ENCODE assay signal across 1 cellular context in genomic region chr16:66830422-66831404, GRCh38.
TF ChIP-seq lines count a peak whose summit lies in the region.

Gene NAE1 (minus strand): TSS chr16:66830976. CDS start chr16:66830899, 77 bp downstream.

TF ChIP-seq in K562, 482 proteins besides CTCF, POLR2A, EP300 and RAD21 (continued from another document and continues in another):
- TF ChIP-seq, protein P1, sequence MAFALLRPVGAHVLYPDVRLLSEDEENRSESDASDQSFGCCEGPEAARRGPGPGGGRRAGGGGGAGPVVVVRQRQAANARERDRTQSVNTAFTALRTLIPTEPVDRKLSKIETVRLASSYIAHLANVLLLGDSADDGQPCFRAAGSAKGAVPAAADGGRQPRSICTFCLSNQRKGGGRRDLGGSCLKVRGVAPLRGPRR (CRISPR knock-in tag; IDR thresholded peaks at IDR 0.05): 0 out of 2 replicates have a peak, but pooled peaks have one; percentile 33
- peak; percentile 11; the same call in 1 of the 2 replicates for TF ChIP-seq POLR2H (tag; IDR thresholded peaks at IDR 0.05; ENCODE audit: low read depth)
- TF ChIP-seq POLR2B (IDR thresholded peaks at IDR 0.05; ENCODE audit: low read depth, partially characterized antibody): peak; percentile 88
- peak; percentile 4 for TF ChIP-seq POU5F1 (IDR thresholded peaks at IDR 0.05; ENCODE audit: borderline replicate concordance, low read depth, low read length, partially characterized antibody)
- TF ChIP-seq SMAD4 (CRISPR knock-in tag; conservative IDR thresholded peaks at IDR 0.05): peak; percentile 44
- TF ChIP-seq TAF1 (IDR thresholded peaks at IDR 0.05; ENCODE audit: control insufficient read depth, extremely low read depth, insufficient read depth, low read length, severe bottlenecking): peak; percentile 86
- TF ChIP-seq EP400 (IDR thresholded peaks at IDR 0.05): peak; percentile 70; the same call in 1 of the 2 replicates
- no peak for TF ChIP-seq NCOA4 (IDR thresholded peaks at IDR 0.05; ENCODE audit: partially characterized antibody)
- TF ChIP-seq NR0B1 (IDR thresholded peaks at IDR 0.05; ENCODE audit: partially characterized antibody): no peak
- peak; percentile 93 for TF ChIP-seq RB1 (IDR thresholded peaks at IDR 0.05; ENCODE audit: low read depth)
- 0 out of 2 replicates have a peak, but pooled peaks have one; percentile 31 for TF ChIP-seq KDM2B (CRISPR knock-in tag; IDR thresholded peaks at IDR 0.05)
- TF ChIP-seq FIP1L1 (IDR thresholded peaks at IDR 0.05; ENCODE audit: low read depth, low read length, poor library complexity, severe bottlenecking): peak; percentile 81
- no peak for TF ChIP-seq DDX20 (tag; IDR thresholded peaks at IDR 0.05; ENCODE audit: low read depth)
- TF ChIP-seq BHLHE40 (IDR thresholded peaks at IDR 0.05; ENCODE audit: low read length): 0 out of 2 replicates have a peak, but pooled peaks have one; percentile 38
- no peak for TF ChIP-seq PTRF (tag; IDR thresholded peaks at IDR 0.05)
- TF ChIP-seq HCFC1 (IDR thresholded peaks at IDR 0.05; ENCODE audit: low read depth, low read length): peak; percentile 63
- TF ChIP-seq ZNF507 (tag; conservative IDR thresholded peaks at IDR 0.05): no peak
- TF ChIP-seq PHF8 (IDR thresholded peaks at IDR 0.05; ENCODE audit: borderline replicate concordance, low read length): peak; percentile 98
- peak; percentile 82 for TF ChIP-seq E2F3 (CRISPR knock-in tag; IDR thresholded peaks at IDR 0.05)
- 0 out of 2 replicates have a peak, but pooled peaks have one; percentile 21 for TF ChIP-seq ZKSCAN1 (IDR thresholded peaks at IDR 0.05; ENCODE audit: low read depth, low read length)
- 0 out of 2 replicates have a peak, but pooled peaks have one; percentile 72 for TF ChIP-seq MTA3 (IDR thresholded peaks at IDR 0.05; ENCODE audit: borderline replicate concordance)
- TF ChIP-seq, protein P2, sequence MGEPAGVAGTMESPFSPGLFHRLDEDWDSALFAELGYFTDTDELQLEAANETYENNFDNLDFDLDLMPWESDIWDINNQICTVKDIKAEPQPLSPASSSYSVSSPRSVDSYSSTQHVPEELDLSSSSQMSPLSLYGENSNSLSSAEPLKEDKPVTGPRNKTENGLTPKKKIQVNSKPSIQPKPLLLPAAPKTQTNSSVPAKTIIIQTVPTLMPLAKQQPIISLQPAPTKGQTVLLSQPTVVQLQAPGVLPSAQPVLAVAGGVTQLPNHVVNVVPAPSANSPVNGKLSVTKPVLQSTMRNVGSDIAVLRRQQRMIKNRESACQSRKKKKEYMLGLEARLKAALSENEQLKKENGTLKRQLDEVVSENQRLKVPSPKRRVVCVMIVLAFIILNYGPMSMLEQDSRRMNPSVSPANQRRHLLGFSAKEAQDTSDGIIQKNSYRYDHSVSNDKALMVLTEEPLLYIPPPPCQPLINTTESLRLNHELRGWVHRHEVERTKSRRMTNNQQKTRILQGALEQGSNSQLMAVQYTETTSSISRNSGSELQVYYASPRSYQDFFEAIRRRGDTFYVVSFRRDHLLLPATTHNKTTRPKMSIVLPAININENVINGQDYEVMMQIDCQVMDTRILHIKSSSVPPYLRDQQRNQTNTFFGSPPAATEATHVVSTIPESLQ (CRISPR knock-in tag; IDR thresholded peaks at IDR 0.05): 0 out of 2 replicates have a peak, but pooled peaks have one; percentile 36
- TF ChIP-seq SIN3B (IDR thresholded peaks at IDR 0.05; ENCODE audit: low read depth): 0 out of 2 replicates have a peak, but pooled peaks have one; percentile 30
- no peak for TF ChIP-seq ETV6 (IDR thresholded peaks at IDR 0.05; ENCODE audit: borderline replicate concordance in 1 of 2, low read depth in 2 of 2, low read length in 1 of 2)
- no peak for TF ChIP-seq ETV6 (CRISPR knock-in tag; IDR thresholded peaks at IDR 0.05; ENCODE audit: borderline replicate concordance)
- TF ChIP-seq BCOR (IDR thresholded peaks at IDR 0.05): peak; percentile 100
- TF ChIP-seq ZNF143 (CRISPR knock-in tag; IDR thresholded peaks at IDR 0.05): no peak
- TF ChIP-seq PHF20 (IDR thresholded peaks at IDR 0.05; ENCODE audit: partially characterized antibody): peak; percentile 70
- TF ChIP-seq RBM14 (IDR thresholded peaks at IDR 0.05; ENCODE audit: borderline replicate concordance, insufficient read depth, low read depth, low read length): 0 out of 2 replicates have a peak, but pooled peaks have one; percentile 71
- TF ChIP-seq ARID2 (IDR thresholded peaks at IDR 0.05): no peak
- peak in 1 of 2 experiments; percentile 56; a peak in 1 of 4 replicates for TF ChIP-seq SRF (CRISPR knock-in tag; IDR thresholded peaks at IDR 0.05)
- TF ChIP-seq E2F5 (CRISPR knock-in tag; IDR thresholded peaks at IDR 0.05): 0 out of 2 replicates have a peak, but pooled peaks have one; percentile 79
- TF ChIP-seq BRF1 (IDR thresholded peaks at IDR 0.05; ENCODE audit: borderline replicate concordance, extremely low read depth, insufficient read length): no peak
- peak; percentile 84; the same call in 1 of the 2 replicates for TF ChIP-seq NR1H2 (CRISPR knock-in tag; IDR thresholded peaks at IDR 0.05)
- TF ChIP-seq, protein P3, sequence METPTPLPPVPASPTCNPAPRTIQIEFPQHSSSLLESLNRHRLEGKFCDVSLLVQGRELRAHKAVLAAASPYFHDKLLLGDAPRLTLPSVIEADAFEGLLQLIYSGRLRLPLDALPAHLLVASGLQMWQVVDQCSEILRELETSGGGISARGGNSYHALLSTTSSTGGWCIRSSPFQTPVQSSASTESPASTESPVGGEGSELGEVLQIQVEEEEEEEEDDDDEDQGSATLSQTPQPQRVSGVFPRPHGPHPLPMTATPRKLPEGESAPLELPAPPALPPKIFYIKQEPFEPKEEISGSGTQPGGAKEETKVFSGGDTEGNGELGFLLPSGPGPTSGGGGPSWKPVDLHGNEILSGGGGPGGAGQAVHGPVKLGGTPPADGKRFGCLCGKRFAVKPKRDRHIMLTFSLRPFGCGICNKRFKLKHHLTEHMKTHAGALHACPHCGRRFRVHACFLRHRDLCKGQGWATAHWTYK (CRISPR knock-in tag; IDR thresholded peaks at IDR 0.05): peak; percentile 59; the same call in 1 of the 2 replicates
- TF ChIP-seq L3MBTL2 (IDR thresholded peaks at IDR 0.05): peak; percentile 84
- peak; percentile 97 for TF ChIP-seq RBFOX2 (IDR thresholded peaks at IDR 0.05; ENCODE audit: low read depth, low read length)
- TF ChIP-seq, protein P4, sequence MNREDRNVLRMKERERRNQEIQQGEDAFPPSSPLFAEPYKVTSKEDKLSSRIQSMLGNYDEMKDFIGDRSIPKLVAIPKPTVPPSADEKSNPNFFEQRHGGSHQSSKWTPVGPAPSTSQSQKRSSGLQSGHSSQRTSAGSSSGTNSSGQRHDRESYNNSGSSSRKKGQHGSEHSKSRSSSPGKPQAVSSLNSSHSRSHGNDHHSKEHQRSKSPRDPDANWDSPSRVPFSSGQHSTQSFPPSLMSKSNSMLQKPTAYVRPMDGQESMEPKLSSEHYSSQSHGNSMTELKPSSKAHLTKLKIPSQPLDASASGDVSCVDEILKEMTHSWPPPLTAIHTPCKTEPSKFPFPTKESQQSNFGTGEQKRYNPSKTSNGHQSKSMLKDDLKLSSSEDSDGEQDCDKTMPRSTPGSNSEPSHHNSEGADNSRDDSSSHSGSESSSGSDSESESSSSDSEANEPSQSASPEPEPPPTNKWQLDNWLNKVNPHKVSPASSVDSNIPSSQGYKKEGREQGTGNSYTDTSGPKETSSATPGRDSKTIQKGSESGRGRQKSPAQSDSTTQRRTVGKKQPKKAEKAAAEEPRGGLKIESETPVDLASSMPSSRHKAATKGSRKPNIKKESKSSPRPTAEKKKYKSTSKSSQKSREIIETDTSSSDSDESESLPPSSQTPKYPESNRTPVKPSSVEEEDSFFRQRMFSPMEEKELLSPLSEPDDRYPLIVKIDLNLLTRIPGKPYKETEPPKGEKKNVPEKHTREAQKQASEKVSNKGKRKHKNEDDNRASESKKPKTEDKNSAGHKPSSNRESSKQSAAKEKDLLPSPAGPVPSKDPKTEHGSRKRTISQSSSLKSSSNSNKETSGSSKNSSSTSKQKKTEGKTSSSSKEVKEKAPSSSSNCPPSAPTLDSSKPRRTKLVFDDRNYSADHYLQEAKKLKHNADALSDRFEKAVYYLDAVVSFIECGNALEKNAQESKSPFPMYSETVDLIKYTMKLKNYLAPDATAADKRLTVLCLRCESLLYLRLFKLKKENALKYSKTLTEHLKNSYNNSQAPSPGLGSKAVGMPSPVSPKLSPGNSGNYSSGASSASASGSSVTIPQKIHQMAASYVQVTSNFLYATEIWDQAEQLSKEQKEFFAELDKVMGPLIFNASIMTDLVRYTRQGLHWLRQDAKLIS (CRISPR knock-in tag; IDR thresholded peaks at IDR 0.05): peak; percentile 76; the same call in 1 of the 2 replicates
- TF ChIP-seq HOMEZ (CRISPR knock-in tag; IDR thresholded peaks at IDR 0.05): 0 out of 2 replicates have a peak, but pooled peaks have one; percentile 76
- TF ChIP-seq ZBTB1 (CRISPR knock-in tag; IDR thresholded peaks at IDR 0.05; ENCODE audit: borderline replicate concordance, low read depth): 0 out of 2 replicates have a peak, but pooled peaks have one; percentile 63
- peak; percentile 96 for TF ChIP-seq ADNP (tag; IDR thresholded peaks at IDR 0.05)
- TF ChIP-seq CTCFL (IDR thresholded peaks at IDR 0.05; ENCODE audit: borderline replicate concordance, insufficient read depth, low read depth, low read length, poor library complexity, severe bottlenecking): peak; percentile 100
- TF ChIP-seq ZNF830 (CRISPR knock-in tag; IDR thresholded peaks at IDR 0.05): 0 out of 2 replicates have a peak, but pooled peaks have one; percentile 12
- TF ChIP-seq TCF7L2 (IDR thresholded peaks at IDR 0.05; ENCODE audit: low read depth, low read length): no peak
- TF ChIP-seq, protein P5, sequence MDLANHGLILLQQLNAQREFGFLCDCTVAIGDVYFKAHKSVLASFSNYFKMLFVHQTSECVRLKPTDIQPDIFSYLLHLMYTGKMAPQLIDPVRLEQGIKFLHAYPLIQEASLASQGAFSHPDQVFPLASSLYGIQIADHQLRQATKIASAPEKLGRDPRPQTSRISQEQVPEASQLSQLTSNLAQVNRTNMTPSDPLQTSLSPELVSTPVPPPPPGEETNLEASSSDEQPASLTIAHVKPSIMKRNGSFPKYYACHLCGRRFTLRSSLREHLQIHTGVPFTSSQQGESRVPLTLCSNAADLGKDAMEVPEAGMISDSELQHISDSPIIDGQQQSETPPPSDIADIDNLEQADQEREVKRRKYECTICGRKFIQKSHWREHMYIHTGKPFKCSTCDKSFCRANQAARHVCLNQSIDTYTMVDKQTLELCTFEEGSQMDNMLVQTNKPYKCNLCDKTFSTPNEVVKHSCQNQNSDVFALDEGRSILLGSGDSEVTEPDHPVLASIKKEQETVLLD (IDR thresholded peaks at IDR 0.05): 0 out of 2 replicates have a peak, but pooled peaks have one; percentile 86
- peak; percentile 35; the same call in 1 of the 2 replicates for TF ChIP-seq CREB1 (IDR thresholded peaks at IDR 0.05)
- TF ChIP-seq CREB1 (CRISPR knock-in tag; IDR thresholded peaks at IDR 0.05): peak; percentile 84
- TF ChIP-seq, protein P6, sequence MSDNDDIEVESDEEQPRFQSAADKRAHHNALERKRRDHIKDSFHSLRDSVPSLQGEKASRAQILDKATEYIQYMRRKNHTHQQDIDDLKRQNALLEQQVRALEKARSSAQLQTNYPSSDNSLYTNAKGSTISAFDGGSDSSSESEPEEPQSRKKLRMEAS (CRISPR knock-in tag; IDR thresholded peaks at IDR 0.05): peak; percentile 69
- TF ChIP-seq FOXP1 (CRISPR knock-in tag; IDR thresholded peaks at IDR 0.05): no peak; the same call in 1 of the 2 replicates
